In the genomic region with DNA sequence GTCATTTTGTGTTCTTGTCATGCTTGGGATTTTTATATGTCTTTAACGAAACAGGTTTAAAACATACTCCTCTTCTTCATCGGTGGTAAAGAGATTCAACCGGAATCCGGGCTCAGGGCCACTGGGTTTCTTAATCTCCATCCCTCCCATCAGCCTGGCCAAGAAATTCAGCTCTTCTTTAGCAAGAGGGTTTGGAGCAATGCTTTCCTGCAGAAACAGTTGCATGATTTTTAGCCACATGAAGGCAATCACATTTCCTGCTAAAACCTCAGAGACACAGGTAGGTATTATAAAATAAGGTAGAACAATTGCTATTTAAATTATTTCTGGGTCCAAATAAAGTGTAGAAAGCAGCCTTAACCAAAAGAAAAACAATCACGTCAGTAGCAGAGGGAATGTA, we compare ENCODE assay signal across 8 cellular contexts. TPM values are rescaled to one million over a fixed set of nuclear protein-coding genes. Genes with fewer than 3 reads are reported as not detected.
DNase-seq lines count a peak whose midpoint lies in the region; ATAC-seq and TF ChIP-seq lines count a peak whose summit lies in the region.

No MANE protein-coding gene starts in this region.

- TF ChIP-seq CTCF in MM.1S (IDR thresholded peaks at IDR 0.05; ENCODE audit: low read length) = no peak
- TF ChIP-seq CTCF in cardiac fibroblast (IDR thresholded peaks at IDR 0.05; ENCODE audit: low read depth, low read length) = no peak
- no peak for TF ChIP-seq CTCF in WTC11 (IDR thresholded peaks at IDR 0.05)

- H3K4me1 Mint-ChIP-seq in activated CD4-positive, alpha-beta T cell treated with anti-CD3 and anti-CD28 coated beads for 36 hours = peaks cover 15% of the 10 kb centered on the region
- peaks cover 11% of the 10 kb centered on the region for H3K4me1 Mint-ChIP-seq in WTC11

- H3K4me1 ChIP-seq in MM.1S (ENCODE audit: low read length) = peaks cover 5% of the 10 kb centered on the region

- no peaks in the 10 kb centered on the region for H3K79me2 ChIP-seq in MM.1S (ENCODE audit: low read length)

- H4K20me1 ChIP-seq in MM.1S (ENCODE audit: insufficient read depth, low read length) = no peaks in the 10 kb centered on the region

- H3K27me3 ChIP-seq in MM.1S (replicated peaks; ENCODE audit: insufficient read depth, low read length) = no peaks in the 10 kb centered on the region

- H3K9ac ChIP-seq in MM.1S (ENCODE audit: low read length) = 0 out of 2 replicates have a peak overlapping the region, but pooled peaks have one; percentile 12

- no peaks in the 10 kb centered on the region for H3K9me3 ChIP-seq in MM.1S (replicated peaks; ENCODE audit: insufficient read depth, low read length)

- DNase-seq in activated CD4-positive, alpha-beta T cell treated with anti-CD3 and anti-CD28 coated beads for 36 hours = no peak
- no peak for DNase-seq in activated CD4-positive, alpha-beta T cell treated with anti-CD3 and anti-CD28 coated beads, Interleukin-2, amount 50 U/mL, for 48 hours
- DNase-seq in MM.1S = no peak
- DNase-seq in cardiac fibroblast (ENCODE audit: low read depth in 2 of 2) = peak; percentile 43 to 65
- DNase-seq in sciatic nerve (ENCODE audit: low spot score) = no peak
- DNase-seq in WTC11 (ENCODE audit: low spot score) = no peak
- no peak for DNase-seq in epidermal melanocyte (ENCODE audit: insufficient read length, low spot score)

- H3K27me3 Mint-ChIP-seq in activated CD4-positive, alpha-beta T cell treated with anti-CD3 and anti-CD28 coated beads for 36 hours = no peaks in the 10 kb centered on the region
- no peaks in the 10 kb centered on the region for H3K27me3 Mint-ChIP-seq in WTC11 (ENCODE audit: low read depth)

- no peaks in the 10 kb centered on the region for H3F3A ChIP-seq in MM.1S (ENCODE audit: insufficient read depth, low read length)

- no peaks in the 10 kb centered on the region for H3K36me3 Mint-ChIP-seq in activated CD4-positive, alpha-beta T cell treated with anti-CD3 and anti-CD28 coated beads for 36 hours (ENCODE audit: low read depth)
- H3K36me3 Mint-ChIP-seq in WTC11 = no peaks in the 10 kb centered on the region

- H3K4me3 ChIP-seq in MM.1S (ENCODE audit: low read length) = no peak overlapping the region
- H3K4me3 ChIP-seq in cardiac fibroblast (replicated peaks in 1 of 2; ENCODE audit: low read depth in 2 of 2, low read length in 2 of 2) = no peak overlapping the region

- no peak for ATAC-seq in activated CD4-positive, alpha-beta T cell treated with anti-CD3 and anti-CD28 coated beads for 36 hours
- ATAC-seq in sciatic nerve (peak; percentile 78), WTC11 (no peak), GM18907 (IDR thresholded peaks at IDR 0.05; ENCODE audit: unreplicated experiment) (no peak)

- peak overlapping the region; percentile 37; the same call in 1 of the 2 replicates for H2AFZ ChIP-seq in MM.1S (ENCODE audit: low read length)

- H3K9me3 Mint-ChIP-seq in activated CD4-positive, alpha-beta T cell treated with anti-CD3 and anti-CD28 coated beads for 36 hours (ENCODE audit: low read depth) = no peaks in the 10 kb centered on the region
- H3K9me3 Mint-ChIP-seq in WTC11 = no peaks in the 10 kb centered on the region

- intact Hi-C loops in activated CD4-positive, alpha-beta T cell treated with anti-CD3 and anti-CD28 coated beads for 36 hours (cut with DNase I, micrococcal nuclease) = loop anchor here (1.0 to 2.0 kb wide), 7 partner anchors 51 to 272 kb away; partner anchors contain the start of gene TRAPPC3 (in 2 of the 2)
- intact Hi-C loops in sciatic nerve (cut with DNase I) = loop anchor here (5.0 kb wide), 1 partner anchor 78 kb away; no protein-coding TSS in a partner anchor

- CTCF ChIA-PET in activated CD4-positive, alpha-beta T cell treated with anti-CD3 and anti-CD28 coated beads for 36 hours (lab: Charles Lee) = interaction anchor here (0.6 to 5.1 kb wide), 10 partner anchors 8 to 271 kb away, joined by 3 to 45 read pairs (median 3); partner anchors contain the start of genes SH3D21, STK40 and TRAPPC3
- CTCF ChIA-PET in WTC11 (lab: Charles Lee) = interaction anchor here (0.9 to 2.1 kb wide), 5 partner anchors 51 to 271 kb away, joined by 3 to 12 read pairs (median 5); partner anchors contain the start of gene TRAPPC3

- H3K9me2 ChIP-seq in MM.1S (replicated peaks; ENCODE audit: insufficient read depth, low read length) = no peaks in the 10 kb centered on the region

- no peaks in the 10 kb centered on the region for H3K36me3 ChIP-seq in MM.1S (replicated peaks; ENCODE audit: insufficient read depth, low read length)

- H3K27ac ChIP-seq in MM.1S (ENCODE audit: low read length) = no peak overlapping the region

- peak overlapping the region; percentile 12; the same call in 1 of the 2 replicates for H3K4me2 ChIP-seq in MM.1S (ENCODE audit: low read depth, low read length)

- H3K4me3 Mint-ChIP-seq in activated CD4-positive, alpha-beta T cell treated with anti-CD3 and anti-CD28 coated beads for 36 hours = no peak overlapping the region
- H3K4me3 Mint-ChIP-seq in WTC11 = no peak overlapping the region

- peak overlapping the region; percentile 91 for H3K27ac Mint-ChIP-seq in activated CD4-positive, alpha-beta T cell treated with anti-CD3 and anti-CD28 coated beads for 36 hours
- H3K27ac Mint-ChIP-seq in WTC11 = no peak overlapping the region; the same call in 1 of the 2 replicates

- POLR2A ChIA-PET in activated CD4-positive, alpha-beta T cell treated with anti-CD3 and anti-CD28 coated beads for 36 hours (lab: Charles Lee) = interaction anchor here (0.6 kb wide), 2 partner anchors 51 to 91 kb away, joined by 3 read pairs; no protein-coding TSS in a partner anchor
- POLR2A ChIA-PET in WTC11 (lab: Charles Lee) = no interaction called here

TF ChIP-seq in WTC11, 78 proteins besides CTCF, POLR2A, EP300 and RAD21 (continues in another document):
- TF ChIP-seq ATF1 (CRISPR knock-in tag; IDR thresholded peaks at IDR 0.05) = no peak
- no peak for TF ChIP-seq AR (CRISPR knock-in tag; IDR thresholded peaks at IDR 0.05)
- TF ChIP-seq, protein P1, sequence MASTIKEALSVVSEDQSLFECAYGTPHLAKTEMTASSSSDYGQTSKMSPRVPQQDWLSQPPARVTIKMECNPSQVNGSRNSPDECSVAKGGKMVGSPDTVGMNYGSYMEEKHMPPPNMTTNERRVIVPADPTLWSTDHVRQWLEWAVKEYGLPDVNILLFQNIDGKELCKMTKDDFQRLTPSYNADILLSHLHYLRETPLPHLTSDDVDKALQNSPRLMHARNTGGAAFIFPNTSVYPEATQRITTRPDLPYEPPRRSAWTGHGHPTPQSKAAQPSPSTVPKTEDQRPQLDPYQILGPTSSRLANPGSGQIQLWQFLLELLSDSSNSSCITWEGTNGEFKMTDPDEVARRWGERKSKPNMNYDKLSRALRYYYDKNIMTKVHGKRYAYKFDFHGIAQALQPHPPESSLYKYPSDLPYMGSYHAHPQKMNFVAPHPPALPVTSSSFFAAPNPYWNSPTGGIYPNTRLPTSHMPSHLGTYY (CRISPR knock-in tag; IDR thresholded peaks at IDR 0.05) = no peak
- no peak for TF ChIP-seq JAZF1 (CRISPR knock-in tag; IDR thresholded peaks at IDR 0.05)
- TF ChIP-seq ZNF416 (CRISPR knock-in tag; IDR thresholded peaks at IDR 0.05) = no peak

RNA-seq across cellular contexts. Expression of gene LSM10, which starts 22.7 kb away (rescaled TPM):
- 10 to 100 TPM; 40.6 to 44.0 TPM for total RNA-seq in activated CD4-positive, alpha-beta T cell treated with anti-CD3 and anti-CD28 coated beads for 36 hours
- total RNA-seq in sciatic nerve = 27.7 TPM
- 49.1 to 56.3 TPM (median 49.3 TPM) in 3 replicates for total RNA-seq in WTC11 (2021)

RNA-seq across cellular contexts. Expression of gene OSCP1, which starts 29.8 kb away (rescaled TPM):
- 1 to 10 TPM; 2.2 to 2.8 TPM for total RNA-seq in activated CD4-positive, alpha-beta T cell treated with anti-CD3 and anti-CD28 coated beads for 36 hours
- total RNA-seq in sciatic nerve (9.8 TPM), WTC11 (2021) (1.7 to 2.3 TPM (median 2.0 TPM) in 3 replicates)

RNA-seq across cellular contexts. Expression of gene STK40, which starts 34.7 kb away (rescaled TPM):
- 10 to 100 TPM; 38.8 to 51.3 TPM for total RNA-seq in activated CD4-positive, alpha-beta T cell treated with anti-CD3 and anti-CD28 coated beads for 36 hours
- 47.2 TPM for total RNA-seq in sciatic nerve
- 17.8 to 24.7 TPM (median 20.4 TPM) in 3 replicates for total RNA-seq in WTC11 (2021)

RNA-seq across cellular contexts. Expression of gene MRPS15, which starts 43.8 kb away (rescaled TPM):
- total RNA-seq in activated CD4-positive, alpha-beta T cell treated with anti-CD3 and anti-CD28 coated beads for 36 hours = 100 to 1,000 TPM; 123 to 169 TPM
- total RNA-seq in sciatic nerve (41.5 TPM), WTC11 (2021) (100.0 to 113 TPM (median 104 TPM) in 3 replicates)

Comparison
In these comparisons a context has a peak if more than half of its experiments do, and no peak if none do; other contexts are left out.
1. DNase-seq: peak in cardiac fibroblast (2 of 2); none in activated CD4-positive, alpha-beta T cell treated with anti-CD3 and anti-CD28 coated beads for 36 hours (single experiment), activated CD4-positive, alpha-beta T cell treated with anti-CD3 and anti-CD28 coated beads, Interleukin-2, amount 50 U/mL, for 48 hours (0 of 2), MM.1S (single experiment), sciatic nerve (single experiment), WTC11 (single experiment) and epidermal melanocyte (single experiment).